ENCODE assay signal across 24 cellular contexts in the genomic region with DNA sequence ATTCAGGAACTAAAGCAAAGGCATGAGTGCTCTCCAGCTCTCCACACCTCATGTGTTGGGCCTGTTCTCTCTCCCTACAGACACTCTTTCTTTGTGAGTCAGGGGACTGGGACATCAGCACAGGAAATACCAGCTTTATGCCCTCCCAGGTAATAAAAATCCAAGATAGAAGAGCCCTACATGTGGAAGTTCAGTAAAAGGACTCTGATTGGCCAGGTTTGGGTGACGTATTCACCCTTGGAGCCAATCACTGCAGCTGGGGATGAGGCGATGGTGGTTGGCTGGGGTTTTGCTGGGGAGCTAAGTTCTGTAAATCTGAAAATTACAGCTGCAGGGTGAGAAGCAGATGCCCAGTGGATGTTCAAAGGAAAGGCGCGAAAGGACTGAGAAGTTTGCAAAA. TPM values are rescaled to one million over a fixed set of nuclear protein-coding genes. Genes with fewer than 3 reads are reported as not detected.
A peak's percentile ranks its signal among the peaks of the same experiment; 100 is the strongest.
DNase-seq lines count a peak whose midpoint lies in the region; ATAC-seq and TF ChIP-seq lines count a peak whose summit lies in the region.
"Had no signal": no experiment of that assay in that cellular context is flagged by ENCODE, and none has a peak within 500 bp of the region (broad histone marks: within the 10 kb centered on the region; RNA-seq: fewer than 3 reads in every experiment).

No MANE protein-coding gene starts in this region.

- H3K9me3 ChIP-seq in HCT116 (ENCODE audit: control insufficient read depth in 1 of 2, insufficient read depth in 1 of 2, low read depth in 1 of 2, low read length in 2 of 2): no peaks in the 10 kb centered on the region
- H3K9me3 ChIP-seq: heart left ventricle, MG63, mucosa of descending colon had no signal

- H3K4me1 ChIP-seq in HCT116 (ENCODE audit: control insufficient read depth in 1 of 2, insufficient read depth in 2 of 2, low read length in 2 of 2): no peaks in the 10 kb centered on the region
- H3K4me1 ChIP-seq: heart left ventricle had no signal

- CTCF ChIA-PET in HCT116 (lab: Charles Lee): interaction anchor here (0.9 kb wide), 1 partner anchor 16 kb away, joined by 3 read pairs; no protein-coding TSS in a partner anchor

- POLR2A ChIA-PET in HCT116 (lab: Charles Lee): no interaction called here

- no peak overlapping the region for H3K4me3 ChIP-seq in HCT116 (replicated peaks in 1 of 2; ENCODE audit: low read depth in 1 of 2, low read length in 2 of 2)
- H3K4me3 ChIP-seq: dorsolateral prefrontal cortex, heart left ventricle, MG63, mucosa of descending colon had no signal

- TF ChIP-seq RAD21 in HCT116 (IDR thresholded peaks at IDR 0.05; ENCODE audit: low read depth): no peak

- H4K20me1 ChIP-seq in HCT116 (ENCODE audit: insufficient read depth): no peaks in the 10 kb centered on the region

- DNase-seq in Caki2 (ENCODE audit: low read depth): peak; percentile 3
- DNase-seq in HCT116 (ENCODE audit: low read depth, low spot score): no peak
- peak; percentile 3 for DNase-seq in SW480 (ENCODE audit: low spot score)
- DNase-seq in kidney tubule cell (ENCODE audit: low spot score): peak; percentile 33
- DNase-seq in cardiac septum (ENCODE audit: low spot score): no peak
- DNase-seq in CD1c-positive myeloid dendritic cell (ENCODE audit: extremely low spot score): no peak
- DNase-seq: activated CD4-positive, alpha-beta T cell treated with anti-CD3 and anti-CD28 coated beads, Interleukin-2, amount 50 U/mL, for 1 hour; aorta; CD4-positive, alpha-beta memory T cell; dorsolateral prefrontal cortex; heart left ventricle; immature natural killer cell; MG63; mucosa of descending colon; NCI-H1694 treated with DMSO at 0.1 percent for 48 hours; NCI-H774; SIG-M5 had no signal

- no peaks in the 10 kb centered on the region for H3K79me2 ChIP-seq in HCT116 (ENCODE audit: insufficient read depth, low read length)

- 0 out of 2 replicates have a peak, but pooled peaks have one; percentile 29 for ATAC-seq in HCT116
- no peak for ATAC-seq in activated CD4-positive, CD25-positive, alpha-beta regulatory T cell treated with anti-CD3 and anti-CD28 coated beads, Interleukin-2, amount 50 U/mL, for 24 hours
- ATAC-seq: heart left ventricle, mucosa of descending colon had no signal

- H3K27ac ChIP-seq in HCT116 (ENCODE audit: low read depth, low read length): no peak overlapping the region
- H3K27ac ChIP-seq: dorsolateral prefrontal cortex, heart left ventricle had no signal

- no peak for TF ChIP-seq POLR2A in HCT116 (IDR thresholded peaks at IDR 0.05; ENCODE audit: borderline replicate concordance, extremely low read depth, insufficient read depth, insufficient read length)

- peaks cover 6% of the 10 kb centered on the region; the same call in 1 of the 2 replicates for H3K27me3 ChIP-seq in HCT116 (ENCODE audit: insufficient read depth, low read length)
- H3K27me3 ChIP-seq: dorsolateral prefrontal cortex, heart left ventricle, MG63 had no signal

- RAD21 ChIA-PET in HCT116 (lab: Charles Lee; ENCODE audit: low non-redundant PET in 1 of 2, low total read pairs in 2 of 2, uncharacterized antibody in 2 of 2, unreplicated experiment in 2 of 2): no interaction called here

- in situ Hi-C loops in Caki2 (cut with HindIII; ENCODE audit: low pct_unique_long_range_greater_than_20kb, low sequenced_read_pairs): no loop called here

- H3K9me2 ChIP-seq in HCT116 (ENCODE audit: insufficient read depth): no peaks in the 10 kb centered on the region

- H3K9ac ChIP-seq in HCT116 (ENCODE audit: low read length): no peak overlapping the region

- intact Hi-C loops in HCT116 (cut with micrococcal nuclease) (no loop called here), cardiac septum (cut with DNase I) (no loop called here)

- no TSS peak for BruUV-seq in HCT116 (replicated peaks; lab: Mats Ljungman, UMichigan)

- H3K4me2 ChIP-seq in HCT116 (ENCODE audit: low read length): no peak overlapping the region

- H3K36me3 ChIP-seq in HCT116 (ENCODE audit: control insufficient read depth in 1 of 2, insufficient read depth in 2 of 2, low read length in 2 of 2): no peaks in the 10 kb centered on the region
- H3K36me3 ChIP-seq: heart left ventricle, MG63 had no signal

- TF ChIP-seq CTCF in HCT116 (IDR thresholded peaks at IDR 0.05 in 2 of 3, conservative IDR thresholded peaks at IDR 0.05 in 1 of 3; ENCODE audit: borderline replicate concordance in 1 of 3, insufficient read depth in 1 of 3, low read depth in 2 of 3, low read length in 2 of 3): no peak

- no peak overlapping the region for H2AFZ ChIP-seq in HCT116 (ENCODE audit: low read depth, low read length, poor library complexity, severe bottlenecking)

TF ChIP-seq in HCT116, 20 proteins besides CTCF, POLR2A, EP300 and RAD21:
- TF ChIP-seq ZNF274 (IDR thresholded peaks at IDR 0.05; ENCODE audit: low read depth, low read length) (no peak), FOSL1 (IDR thresholded peaks at IDR 0.05; ENCODE audit: low read depth) (no peak), POLR2AphosphoS5 (IDR thresholded peaks at IDR 0.05; ENCODE audit: low read depth, low read length) (no peak), ELF1 (IDR thresholded peaks at IDR 0.05; ENCODE audit: borderline replicate concordance, low read depth) (no peak), EZH2 (IDR thresholded peaks at IDR 0.05) (no peak), SP1 (IDR thresholded peaks at IDR 0.05; ENCODE audit: low read depth) (no peak), CEBPB (IDR thresholded peaks at IDR 0.05; ENCODE audit: low read depth) (no peak), ZFX (IDR thresholded peaks at IDR 0.05) (no peak)

RNA-seq across cellular contexts. Expression of a gene that starts 32.5 kb away (rescaled TPM):
- not detected in 2 replicates for total RNA-seq in Caki2 (2014; rRNA removed; shearing (Covaris generic); ENCODE audit: low replicate concordance)
- not detected for total RNA-seq in HCT116 (2021; ENCODE audit: unreplicated experiment)
- polyA plus RNA-seq in HCT116 (2012): 0.05 TPM in 1 of 2 replicates, not detected in the other
- not detected for total RNA-seq in cardiac septum
- total RNA-seq: aorta; CD4-positive, alpha-beta memory T cell; dorsolateral prefrontal cortex; heart left ventricle; liver; mucosa of descending colon; neural crest cell; progenitor cell of endocrine pancreas; subcutaneous adipose tissue; T-helper 1 cell treated with Interleukin-12 subunit alpha and Interleukin-12 subunit beta and Interleukin-4 antibody, amounts not matched to agents 30 ng/mL and 1 ng/mL, for 36 hours; ureter had no signal
- polyA plus RNA-seq: aorta; CD4-positive, alpha-beta memory T cell; heart left ventricle; immature natural killer cell had no signal

RNA-seq across cellular contexts. Expression of a gene that starts 49.3 kb away (rescaled TPM):
- not detected in 2 replicates for total RNA-seq in Caki2 (2014; rRNA removed; shearing (Covaris generic); ENCODE audit: low replicate concordance)
- total RNA-seq in HCT116 (2021; ENCODE audit: unreplicated experiment) (0.17 TPM), cardiac septum (1.7 TPM)
- 0.04 TPM in 1 of 2 replicates, not detected in the other for polyA plus RNA-seq in HCT116 (2012)
- total RNA-seq: subcutaneous adipose tissue, ureter had no signal
- polyA plus RNA-seq: immature natural killer cell had no signal

Comparison
In these comparisons a context has a peak if more than half of its experiments do, and no peak if none do; other contexts are left out.
1. DNase-seq: peak in Caki2 (single experiment), SW480 (single experiment) and kidney tubule cell (single experiment); none in HCT116 (single experiment), cardiac septum (single experiment) and CD1c-positive myeloid dendritic cell (single experiment).